Comparison of ENCODE assay signal across 22 cellular contexts in the genomic region with DNA sequence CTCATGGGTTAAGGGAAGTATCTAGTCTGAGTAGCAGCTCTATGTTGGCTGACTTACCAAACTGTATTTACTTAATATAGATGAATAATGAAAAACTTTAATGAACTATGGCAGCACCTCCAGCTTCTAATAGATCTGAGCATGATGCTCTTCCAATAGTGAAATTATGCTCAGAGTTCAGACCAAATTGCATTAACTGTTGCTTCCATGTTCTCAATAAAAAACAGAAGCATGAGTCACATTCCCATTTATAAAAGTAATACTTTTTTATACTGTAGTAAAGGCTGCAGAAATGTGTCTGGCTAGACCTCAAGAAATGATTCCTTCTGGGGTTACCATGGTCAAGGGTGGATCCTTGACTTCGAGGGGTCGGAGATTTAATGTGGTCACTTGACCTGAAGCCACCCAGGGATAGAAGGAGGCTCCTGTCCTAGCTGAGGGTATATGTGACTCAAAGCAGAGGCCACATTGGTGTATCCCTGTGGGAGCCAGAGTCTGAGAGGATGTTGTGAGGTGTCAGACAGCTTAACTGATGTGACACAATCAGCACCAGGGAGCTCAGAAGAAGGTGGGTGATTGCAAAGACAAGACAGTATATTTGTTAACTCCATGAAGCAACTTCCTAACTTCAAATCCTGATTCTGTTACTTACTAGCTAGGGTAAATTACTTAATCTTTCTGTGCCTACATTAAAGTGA. TPM values are rescaled to one million over a fixed set of nuclear protein-coding genes. Genes with fewer than 3 reads are reported as not detected.
DNase-seq lines count a peak whose midpoint lies in the region; ATAC-seq and TF ChIP-seq lines count a peak whose summit lies in the region.
"Had no signal": no experiment of that assay in that cellular context is flagged by ENCODE, and none has a peak within 500 bp of the region (broad histone marks: within the 10 kb centered on the region; RNA-seq: fewer than 3 reads in every experiment).

No MANE protein-coding gene starts in this region.

- no peaks in the 10 kb centered on the region for H3K9me1 ChIP-seq in IMR-90 (ENCODE audit: insufficient read depth, low read length)

- in situ Hi-C loops in IMR-90 (cut with MboI; ENCODE audit: low sequenced_read_pairs) = no loop called here

- H3K4me3 ChIP-seq in IMR-90 (ENCODE audit: insufficient read depth, low read depth, low read length) (no peak overlapping the region), endodermal cell (ENCODE audit: low read length) (peak overlapping the region; percentile 37)
- H3K4me3 ChIP-seq: BLaER1 had no signal

- H3K27ac ChIP-seq in IMR-90 (ENCODE audit: insufficient read depth, low read length) = no peak overlapping the region
- no peak overlapping the region for H3K27ac ChIP-seq in endodermal cell (ENCODE audit: low read depth, low read length)
- H3K27ac ChIP-seq: BLaER1 had no signal

- no peaks in the 10 kb centered on the region for H4K20me1 ChIP-seq in IMR-90 (ENCODE audit: insufficient read depth, low read length)
- H4K20me1 ChIP-seq: BLaER1 had no signal

- no peak overlapping the region for H4K8ac ChIP-seq in IMR-90 (ENCODE audit: low read depth in 2 of 2, low read length in 2 of 2)

- no peak overlapping the region for H4K5ac ChIP-seq in IMR-90 (ENCODE audit: low read depth, low read length)

- H3K27me3 Mint-ChIP-seq in endodermal cell (ENCODE audit: insufficient read depth) = no peaks in the 10 kb centered on the region
- no peaks in the 10 kb centered on the region for H3K27me3 Mint-ChIP-seq in neural crest cell (ENCODE audit: low read depth)

- H2BK5ac ChIP-seq in IMR-90 (ENCODE audit: low read depth, low read length, poor library complexity, severe bottlenecking) = no peak overlapping the region

- no peak overlapping the region for H3K23ac ChIP-seq in IMR-90 (ENCODE audit: low read depth, low read length)

- no peak overlapping the region for H4K91ac ChIP-seq in IMR-90 (ENCODE audit: insufficient read depth, low read depth, low read length)

- peaks cover 5% of the 10 kb centered on the region for H3K27me3 ChIP-seq in IMR-90 (ENCODE audit: control insufficient read depth, insufficient read depth, low read length)
- no peaks in the 10 kb centered on the region for H3K27me3 ChIP-seq in endodermal cell (ENCODE audit: control insufficient read depth, insufficient read depth, low read length, poor library complexity, severe bottlenecking)
- H3K27me3 ChIP-seq: BE2C, BLaER1 had no signal

- H3K27ac Mint-ChIP-seq in endodermal cell (peak overlapping the region; percentile 53), neural crest cell (ENCODE audit: unreplicated experiment) (peak overlapping the region; percentile 52)
- H3K27ac Mint-ChIP-seq: CD14-positive monocyte; CD4-positive, CD25-positive, alpha-beta regulatory T cell; CD8-positive, alpha-beta memory T cell had no signal

- no TSS peak for BruUV-seq in IMR-90 (replicated peaks; lab: Mats Ljungman, UMichigan)

- no peak for DNase-seq in IMR-90
- DNase-seq in endodermal cell = peak; percentile 71
- no peak for DNase-seq in neural crest cell (ENCODE audit: low read depth, low spot score)
- DNase-seq in GF-D8 (lab: John Stamatoyannopoulos, UW) = no peak
- no peak for DNase-seq in effector CD4-positive, alpha-beta T cell
- DNase-seq: 8988T; ACHN; BE2C; C1 segment of cervical spinal cord; CD4-positive, alpha-beta memory T cell; CD4-positive, CD25-positive, alpha-beta regulatory T cell; CD8-positive, alpha-beta memory T cell; COR-L47; DMS 273 treated with DMSO at 0.1 percent for 48 hours; DMS153; DMS53; DMS79; DND-41; EL; GDM1 had no signal

- no peak overlapping the region for H3K56ac ChIP-seq in IMR-90 (ENCODE audit: extremely low read depth, insufficient read depth, low read length)

- TF ChIP-seq RAD21 in IMR-90 (IDR thresholded peaks at IDR 0.05; ENCODE audit: low read length) = no peak

- no peak overlapping the region for H3K4ac ChIP-seq in IMR-90 (ENCODE audit: low read depth, low read length)

- H3K4me1 Mint-ChIP-seq in endodermal cell = peaks cover 13% of the 10 kb centered on the region
- H3K4me1 Mint-ChIP-seq in neural crest cell = no peaks in the 10 kb centered on the region
- H3K4me1 Mint-ChIP-seq: CD14-positive monocyte; CD4-positive, alpha-beta memory T cell; CD4-positive, CD25-positive, alpha-beta regulatory T cell; CD8-positive, alpha-beta memory T cell had no signal

- POLR2A ChIA-PET in IMR-90 (lab: Charles Lee; ENCODE audit: unreplicated experiment) = no interaction called here

- H2BK120ac ChIP-seq in IMR-90 (ENCODE audit: low read depth, low read length) = no peak overlapping the region

- H2BK15ac ChIP-seq in IMR-90 (ENCODE audit: low read depth, low read length) = no peak overlapping the region

- H2AK5ac ChIP-seq in IMR-90 (ENCODE audit: low read depth, low read length) = no peak overlapping the region

- no peak overlapping the region for H3K4me2 ChIP-seq in IMR-90 (ENCODE audit: low read depth, low read length)
- H3K4me2 ChIP-seq: BLaER1 had no signal

- dilution Hi-C loops in IMR-90 (cut with HindIII; ENCODE audit: low sequenced_read_pairs, unreplicated experiment) = no loop called here

- H3K79me1 ChIP-seq in IMR-90 (ENCODE audit: low read depth in 1 of 2, low read length in 2 of 2) = no peaks in the 10 kb centered on the region

- intact Hi-C loops in IMR-90 (cut with micrococcal nuclease) = no loop called here

- H3K4me1 ChIP-seq in IMR-90 (ENCODE audit: control insufficient read depth, insufficient read depth, low read length) (no peaks in the 10 kb centered on the region), endodermal cell (ENCODE audit: control insufficient read depth, insufficient read depth, low read length) (peaks cover 5% of the 10 kb centered on the region)
- H3K4me1 ChIP-seq: BE2C, BLaER1 had no signal

- TF ChIP-seq CTCF in IMR-90 (conservative IDR thresholded peaks at IDR 0.05; ENCODE audit: low read depth, low read length) = no peak
- no peak for TF ChIP-seq CTCF in endodermal cell (conservative IDR thresholded peaks at IDR 0.05)
- TF ChIP-seq CTCF in neural crest cell (conservative IDR thresholded peaks at IDR 0.05) = no peak

- ATAC-seq in IMR-90 (ENCODE audit: low read depth) = no peak

- 89% methylated on average over 2 of the region's 2 CpGs; no CpG with 5 or more reads in 1 of the 2 experiments for WGBS in IMR-90 (ENCODE audit: extremely low coverage in 2 of 2, insufficient read length in 1 of 2), 2 experiments
- 86 to 93% methylated on average over 2 of the region's 2 CpGs for WGBS in endodermal cell (ENCODE audit: insufficient coverage in 1 of 2, insufficient read length in 1 of 2), 2 experiments

- CTCF ChIA-PET in IMR-90 (lab: Yijun Ruan, JAX) = interaction anchor here (0.6 to 0.7 kb wide), 2 partner anchors 17 to 390 kb away, joined by 3 read pairs; no protein-coding TSS in a partner anchor

- H3K14ac ChIP-seq in IMR-90 (replicated peaks; ENCODE audit: low read depth, low read length) = no peak overlapping the region

- no peaks in the 10 kb centered on the region for H3K9me3 ChIP-seq in IMR-90 (ENCODE audit: control insufficient read depth, insufficient read depth, low read length)
- H3K9me3 ChIP-seq in endodermal cell (ENCODE audit: control insufficient read depth, low read length) = peaks cover 38% of the 10 kb centered on the region
- H3K9me3 ChIP-seq: BE2C had no signal

- no peak overlapping the region for H2BK20ac ChIP-seq in IMR-90 (ENCODE audit: low read depth, low read length)

- no peak overlapping the region for H3K9ac ChIP-seq in IMR-90 (ENCODE audit: low read depth, low read length)
- peak overlapping the region; percentile 17 for H3K9ac ChIP-seq in endodermal cell (ENCODE audit: extremely low read depth, low read length, poor library complexity, severe bottlenecking)
- H3K9ac ChIP-seq: BLaER1 had no signal

- H3K36me3 ChIP-seq in IMR-90 (ENCODE audit: control insufficient read depth, insufficient read depth, low read length) = no peaks in the 10 kb centered on the region
- H3K36me3 ChIP-seq in endodermal cell (ENCODE audit: control insufficient read depth, insufficient read depth, low read length) = no peaks in the 10 kb centered on the region
- H3K36me3 ChIP-seq: BE2C, BLaER1 had no signal

- peak overlapping the region; percentile 6 for H2AFZ ChIP-seq in IMR-90 (replicated peaks; ENCODE audit: low read length, poor library complexity)

- peaks cover 27% of the 10 kb centered on the region for H3K9me3 Mint-ChIP-seq in endodermal cell
- peaks cover 2% of the 10 kb centered on the region for H3K9me3 Mint-ChIP-seq in neural crest cell

- no peak for TF ChIP-seq POLR2A in IMR-90 (IDR thresholded peaks at IDR 0.05; ENCODE audit: low read depth, low read length)

- H2AK9ac ChIP-seq in IMR-90 (replicated peaks; ENCODE audit: low read depth, low read length, poor library complexity) = no peak overlapping the region

- H3K36me3 Mint-ChIP-seq in endodermal cell (ENCODE audit: low read depth) (peaks cover 1% of the 10 kb centered on the region), neural crest cell (ENCODE audit: low read depth) (peaks cover under 1% of the 10 kb centered on the region)
- H3K36me3 Mint-ChIP-seq: CD14-positive monocyte; CD4-positive, CD25-positive, alpha-beta regulatory T cell; CD8-positive, alpha-beta memory T cell had no signal

- H3K4me3 Mint-ChIP-seq in endodermal cell (no peak overlapping the region), neural crest cell (no peak overlapping the region)
- H3K4me3 Mint-ChIP-seq: CD14-positive monocyte; CD4-positive, alpha-beta memory T cell; CD4-positive, CD25-positive, alpha-beta regulatory T cell; CD8-positive, alpha-beta memory T cell had no signal

- H3K18ac ChIP-seq in IMR-90 (ENCODE audit: low read depth, low read length) = no peak overlapping the region

TF ChIP-seq in IMR-90, 13 proteins besides CTCF, POLR2A, EP300 and RAD21 (continues in another document):
- no peak for TF ChIP-seq RFX5 (IDR thresholded peaks at IDR 0.05; ENCODE audit: low read depth, low read length)
- TF ChIP-seq, protein P1, sequence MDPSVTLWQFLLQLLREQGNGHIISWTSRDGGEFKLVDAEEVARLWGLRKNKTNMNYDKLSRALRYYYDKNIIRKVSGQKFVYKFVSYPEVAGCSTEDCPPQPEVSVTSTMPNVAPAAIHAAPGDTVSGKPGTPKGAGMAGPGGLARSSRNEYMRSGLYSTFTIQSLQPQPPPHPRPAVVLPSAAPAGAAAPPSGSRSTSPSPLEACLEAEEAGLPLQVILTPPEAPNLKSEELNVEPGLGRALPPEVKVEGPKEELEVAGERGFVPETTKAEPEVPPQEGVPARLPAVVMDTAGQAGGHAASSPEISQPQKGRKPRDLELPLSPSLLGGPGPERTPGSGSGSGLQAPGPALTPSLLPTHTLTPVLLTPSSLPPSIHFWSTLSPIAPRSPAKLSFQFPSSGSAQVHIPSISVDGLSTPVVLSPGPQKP (IDR thresholded peaks at IDR 0.05; ENCODE audit: borderline replicate concordance, low read depth, low read length) = no peak
- no peak for TF ChIP-seq CHD1 (IDR thresholded peaks at IDR 0.05; ENCODE audit: low read depth, low read length)

RNA-seq across cellular contexts. Expression of gene PLCE1, which starts 19.8 kb away (rescaled TPM):
- total RNA-seq in IMR-90 (2012; rRNA removed) (3.9 and 4.5 TPM in 2 replicates), endodermal cell (10 to 100 TPM; 13.1 to 14.3 TPM), neural crest cell (5.7 and 6.1 TPM in 2 replicates)
- polyA plus RNA-seq in IMR-90 (2012; rRNA removed) = 2.2 TPM in 2 replicates
- polyA plus RNA-seq in IMR-90 (2012; cell fraction: cytosol; rRNA removed) = 0.76 and 0.87 TPM in 2 replicates
- 0.97 and 3.2 TPM in 2 replicates for polyA plus RNA-seq in IMR-90 (2012; cell fraction: nucleus; rRNA removed; ENCODE audit: low replicate concordance)
- polyA plus RNA-seq in endodermal cell (2013, experiment 1 of 2) = 4.5 TPM
- polyA plus RNA-seq in endodermal cell (2013, experiment 2 of 2) = 6.2 TPM
- total RNA-seq: CD4-positive, alpha-beta memory T cell; CD4-positive, CD25-positive, alpha-beta regulatory T cell; CD8-positive, alpha-beta memory T cell had no signal
